Comparison of ENCODE assay signal across 9 cellular contexts in the genomic region with DNA sequence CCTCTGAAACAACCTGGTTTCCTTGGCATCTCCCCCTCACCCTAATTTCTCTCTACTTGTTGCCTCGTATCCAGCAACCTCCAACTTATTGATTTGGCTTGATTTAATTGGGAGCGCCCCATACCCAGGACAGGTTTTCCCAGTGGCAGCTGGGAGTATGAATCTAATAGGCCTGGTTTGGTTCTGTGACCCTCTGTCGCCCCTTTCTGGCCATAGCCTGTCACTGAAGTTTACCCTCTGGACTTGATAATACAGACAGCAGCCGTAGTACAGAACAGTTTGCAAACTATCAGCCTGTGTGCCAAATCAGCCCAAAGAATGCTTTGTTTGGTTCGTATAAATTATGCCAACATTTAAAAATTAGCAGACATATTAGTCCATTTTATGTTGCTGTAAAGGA.
DNase-seq lines count a peak whose midpoint lies in the region; ATAC-seq and TF ChIP-seq lines count a peak whose summit lies in the region.
"Had no signal": no experiment of that assay in that cellular context is flagged by ENCODE, and none has a peak within 500 bp of the region (broad histone marks: within the 10 kb centered on the region; RNA-seq: fewer than 3 reads in every experiment).

No MANE protein-coding gene starts in this region.

- H3K9me3 ChIP-seq in OCI-LY3 (ENCODE audit: insufficient read depth, low read length), result no peaks in the 10 kb centered on the region
- no peaks in the 10 kb centered on the region for H3K9me3 ChIP-seq in testis

- no peaks in the 10 kb centered on the region for H3K79me2 ChIP-seq in OCI-LY3 (ENCODE audit: low read length)

- H3K36me3 ChIP-seq in OCI-LY3 (replicated peaks; ENCODE audit: low read depth, low read length), result no peaks in the 10 kb centered on the region
- H3K36me3 ChIP-seq in testis (ENCODE audit: low read depth, missing control alignments), result no peaks in the 10 kb centered on the region

- no peak overlapping the region for H2AFZ ChIP-seq in OCI-LY3 (ENCODE audit: low read depth, low read length)

- H3K4me1 ChIP-seq in OCI-LY3 (ENCODE audit: low read length) (peaks cover 5% of the 10 kb centered on the region; the same call in 1 of the 2 replicates), testis (no peaks in the 10 kb centered on the region)

- H3K27ac ChIP-seq in OCI-LY3 (ENCODE audit: low read length) (no peak overlapping the region), testis (no peak overlapping the region)
- H3K27ac ChIP-seq: skin epidermis had no signal

- DNase-seq in DMS153 treated with DMSO at 0.1 percent for 48 hours (lab: John Stamatoyannopoulos, UW; ENCODE audit: unreplicated experiment) (peak; percentile 19), DMS153 (lab: John Stamatoyannopoulos, UW) (no peak), head of caudate nucleus (peak in 41 of 42 donors; percentile 15 to 86 (median 59)), testis (peak; percentile 57), NCI-H187 treated with DMSO at 0.1 percent for 48 hours (lab: John Stamatoyannopoulos, UW) (no peak), cortex of kidney (lab: John Stamatoyannopoulos, UW) (no peak)

- H4K20me1 ChIP-seq in OCI-LY3 (ENCODE audit: insufficient read depth, low read length), result no peaks in the 10 kb centered on the region

- H3K9ac ChIP-seq in OCI-LY3 (ENCODE audit: low read length), result no peak overlapping the region

- no peak for TF ChIP-seq POLR2A in testis (IDR thresholded peaks at IDR 0.05)

- ATAC-seq in HG03442 (IDR thresholded peaks at IDR 0.05; ENCODE audit: unreplicated experiment), result peak; percentile 63

- H3K4me3 ChIP-seq in OCI-LY3 (ENCODE audit: low read length), result no peak overlapping the region
- no peak overlapping the region for H3K4me3 ChIP-seq in testis
- H3K4me3 ChIP-seq: skin epidermis had no signal

- 69 to 71% methylated on average over 5 of the region's 5 CpGs for WGBS in testis, 2 donors

- H3K4me2 ChIP-seq in OCI-LY3 (ENCODE audit: low read length), result no peak overlapping the region

- intact Hi-C loops in head of caudate nucleus (cut with DNase I), result no loop called here
- intact Hi-C loops in testis (cut with DNase I; ENCODE audit: low total_unique reads), result no loop called here

- TF ChIP-seq CTCF in OCI-LY3 (IDR thresholded peaks at IDR 0.05; ENCODE audit: low read depth, low read length) (peak; percentile 71), testis (IDR thresholded peaks at IDR 0.05) (peak in 1 of 3 experiments; percentile 15)

- no peaks in the 10 kb centered on the region for H3K27me3 ChIP-seq in OCI-LY3 (ENCODE audit: low read depth, low read length)
- no peaks in the 10 kb centered on the region for H3K27me3 ChIP-seq in testis

Comparison
In these comparisons a context has a peak if more than half of its experiments do, and no peak if none do; other contexts are left out.
1. DNase-seq: peak in DMS153 treated with DMSO at 0.1 percent for 48 hours (single experiment), head of caudate nucleus (41 of 42) and testis (single experiment); none in DMS153 (single experiment), NCI-H187 treated with DMSO at 0.1 percent for 48 hours (single experiment) and cortex of kidney (single experiment).